20 cellular contexts compared by ENCODE assay signal in genomic region chr21:35036521-35037383, GRCh38. TPM values are rescaled to one million over a fixed set of nuclear protein-coding genes. Genes with fewer than 3 reads are reported as not detected.
DNase-seq lines count a peak whose midpoint lies in the region; ATAC-seq and TF ChIP-seq lines count a peak whose summit lies in the region.
"Had no signal": no experiment of that assay in that cellular context is flagged by ENCODE, and none has a peak within 500 bp of the region (broad histone marks: within the 10 kb centered on the region; RNA-seq: fewer than 3 reads in every experiment).

No MANE protein-coding gene starts in this region.

- DNase-seq in activated T-cell treated with anti-CD3 and anti-CD28 coated beads, Interleukin-2, amount 50 U/mL, for 24 hours, result no peak
- DNase-seq in activated T-cell treated with anti-CD3 and anti-CD28 coated beads, Interleukin-2, amount 50 U/mL, for 1 hour, result no peak
- DNase-seq in activated CD4-positive, alpha-beta memory T cell treated with anti-CD3 and anti-CD28 coated beads for 36 hours, result peak; percentile 53
- DNase-seq in immature natural killer cell (peak in 2 of 3 donors; percentile 30 to 50), coronary artery (ENCODE audit: low spot score) (no peak), globus pallidus (ENCODE audit: low spot score) (no peak), DMS53 (lab: John Stamatoyannopoulos, UW) (no peak)
- DNase-seq in stimulated activated naive CD8-positive, alpha-beta T cell treated with anti-CD3 and anti-CD28 coated beads, Interleukin-15, amount 100 ng/mL, for 72 hours, result no peak
- DNase-seq: ACHN, brain microvascular endothelial cell, Caco-2, dorsolateral prefrontal cortex, head of caudate nucleus, Kasumi-1, NCI-H1105 treated with DMSO at 0.1 percent for 48 hours, posterior cingulate gyrus, SJCRH30 had no signal

- CTCF ChIA-PET in activated CD4-positive, alpha-beta memory T cell treated with anti-CD3 and anti-CD28 coated beads for 36 hours (lab: Charles Lee), result interaction anchor here (0.8 to 2.1 kb wide), 6 partner anchors 10 to 159 kb away, joined by 3 to 10 read pairs (median 4); no protein-coding TSS in a partner anchor

- H3K9me3 Mint-ChIP-seq in activated T-cell treated with anti-CD3 and anti-CD28 coated beads, Interleukin-2, amount 50 U/mL, for 24 hours, result peaks cover 3% of the 10 kb centered on the region
- H3K9me3 Mint-ChIP-seq in activated CD4-positive, alpha-beta memory T cell treated with anti-CD3 and anti-CD28 coated beads for 36 hours, result no peaks in the 10 kb centered on the region
- H3K9me3 Mint-ChIP-seq in immature natural killer cell, result peaks cover 0 to 1% (median 0%) of the 10 kb centered on the region in 6 donors
- H3K9me3 Mint-ChIP-seq in stimulated activated naive CD8-positive, alpha-beta T cell treated with anti-CD3 and anti-CD28 coated beads, Interleukin-15, amount 100 ng/mL, for 72 hours, result peaks cover 0 to 4% of the 10 kb centered on the region in 2 donors

- intact Hi-C loops in activated CD4-positive, alpha-beta memory T cell treated with anti-CD3 and anti-CD28 coated beads for 36 hours (cut with micrococcal nuclease), result loop anchor here (1.0 kb wide), 2 partner anchors 9 kb away; no protein-coding TSS in a partner anchor

- no peaks in the 10 kb centered on the region for H3K27me3 Mint-ChIP-seq in activated T-cell treated with anti-CD3 and anti-CD28 coated beads, Interleukin-2, amount 50 U/mL, for 24 hours
- no peaks in the 10 kb centered on the region for H3K27me3 Mint-ChIP-seq in activated CD4-positive, alpha-beta memory T cell treated with anti-CD3 and anti-CD28 coated beads for 36 hours
- H3K27me3 Mint-ChIP-seq in immature natural killer cell (ENCODE audit: low read depth in 3 of 3), result peaks cover 0 to 9% (median 1%) of the 10 kb centered on the region in 3 donors
- no peaks in the 10 kb centered on the region for H3K27me3 Mint-ChIP-seq in stimulated activated naive CD8-positive, alpha-beta T cell treated with anti-CD3 and anti-CD28 coated beads, Interleukin-15, amount 100 ng/mL, for 72 hours

- peak overlapping the region; percentile 88 for H3K27ac Mint-ChIP-seq in activated T-cell treated with anti-CD3 and anti-CD28 coated beads, Interleukin-2, amount 50 U/mL, for 24 hours
- H3K27ac Mint-ChIP-seq in activated CD4-positive, alpha-beta memory T cell treated with anti-CD3 and anti-CD28 coated beads for 36 hours, result peak overlapping the region; percentile 91
- H3K27ac Mint-ChIP-seq in immature natural killer cell, result peak overlapping the region; percentile 89 to 100 (median 96)
- H3K27ac Mint-ChIP-seq in stimulated activated naive CD8-positive, alpha-beta T cell treated with anti-CD3 and anti-CD28 coated beads, Interleukin-15, amount 100 ng/mL, for 72 hours, result peak overlapping the region; percentile 27 to 40

- peaks cover 57% of the 10 kb centered on the region for H3K36me3 Mint-ChIP-seq in activated T-cell treated with anti-CD3 and anti-CD28 coated beads, Interleukin-2, amount 50 U/mL, for 24 hours (ENCODE audit: low read depth)
- peaks cover 5% of the 10 kb centered on the region for H3K36me3 Mint-ChIP-seq in activated CD4-positive, alpha-beta memory T cell treated with anti-CD3 and anti-CD28 coated beads for 36 hours
- H3K36me3 Mint-ChIP-seq in immature natural killer cell, result peaks cover 15 to 32% (median 25%) of the 10 kb centered on the region in 3 donors

- peak overlapping the region; percentile 72 for H3K4me3 Mint-ChIP-seq in activated T-cell treated with anti-CD3 and anti-CD28 coated beads, Interleukin-2, amount 50 U/mL, for 24 hours
- peak overlapping the region; percentile 62 for H3K4me3 Mint-ChIP-seq in activated CD4-positive, alpha-beta memory T cell treated with anti-CD3 and anti-CD28 coated beads for 36 hours
- H3K4me3 Mint-ChIP-seq in immature natural killer cell, result peak overlapping the region; percentile 50 to 89 (median 74)
- peak overlapping the region; percentile 60 to 75 for H3K4me3 Mint-ChIP-seq in stimulated activated naive CD8-positive, alpha-beta T cell treated with anti-CD3 and anti-CD28 coated beads, Interleukin-15, amount 100 ng/mL, for 72 hours

- ATAC-seq in stimulated activated naive CD8-positive, alpha-beta T cell treated with anti-CD3 and anti-CD28 coated beads, Interleukin-15, amount 100 ng/mL, for 72 hours, result peak; percentile 42
- ATAC-seq: HCT116 had no signal

- no peak overlapping the region for H3K27ac ChIP-seq in coronary artery
- H3K27ac ChIP-seq: brain microvascular endothelial cell, dorsolateral prefrontal cortex, SJCRH30 had no signal

- no peak overlapping the region for H3K4me3 ChIP-seq in coronary artery
- H3K4me3 ChIP-seq: dorsolateral prefrontal cortex, lung, SJCRH30, smooth muscle cell had no signal

- POLR2A ChIA-PET in activated CD4-positive, alpha-beta memory T cell treated with anti-CD3 and anti-CD28 coated beads for 36 hours (lab: Charles Lee), result interaction anchor here (1.1 to 7.2 kb wide), 7 partner anchors 8 to 147 kb away, joined by 3 to 49 read pairs (median 6); no protein-coding TSS in a partner anchor

- no peak for TF ChIP-seq CTCF in coronary artery (IDR thresholded peaks at IDR 0.05)

- H3K4me1 Mint-ChIP-seq in activated T-cell treated with anti-CD3 and anti-CD28 coated beads, Interleukin-2, amount 50 U/mL, for 24 hours (ENCODE audit: low read depth), result peaks cover 96% of the 10 kb centered on the region
- peaks cover 95% of the 10 kb centered on the region for H3K4me1 Mint-ChIP-seq in activated CD4-positive, alpha-beta memory T cell treated with anti-CD3 and anti-CD28 coated beads for 36 hours (ENCODE audit: low read depth)
- H3K4me1 Mint-ChIP-seq in immature natural killer cell, result peaks cover 96 to 100% of the 10 kb centered on the region in 2 donors
- H3K4me1 Mint-ChIP-seq in stimulated activated naive CD8-positive, alpha-beta T cell treated with anti-CD3 and anti-CD28 coated beads, Interleukin-15, amount 100 ng/mL, for 72 hours, result peaks cover 88% of the 10 kb centered on the region

RNA-seq across cellular contexts. Expression of gene RUNX1, which starts 12.3 kb away (rescaled TPM):
- total RNA-seq in activated CD4-positive, alpha-beta memory T cell treated with anti-CD3 and anti-CD28 coated beads for 36 hours, result 10 to 100 TPM; 50.6 to 55.8 TPM
- 10 to 100 TPM in 2 of 3 donors, 1 to 10 TPM in 1; 6.2 to 25.2 (median 10.6) TPM for polyA plus RNA-seq in immature natural killer cell

Comparison
In these comparisons a context has a peak if more than half of its experiments do, and no peak if none do; other contexts are left out.
1. DNase-seq: peak in activated CD4-positive, alpha-beta memory T cell treated with anti-CD3 and anti-CD28 coated beads for 36 hours (single experiment) and immature natural killer cell (2 of 3); none in activated T-cell treated with anti-CD3 and anti-CD28 coated beads, Interleukin-2, amount 50 U/mL, for 24 hours (single experiment), activated T-cell treated with anti-CD3 and anti-CD28 coated beads, Interleukin-2, amount 50 U/mL, for 1 hour (single experiment), stimulated activated naive CD8-positive, alpha-beta T cell treated with anti-CD3 and anti-CD28 coated beads, Interleukin-15, amount 100 ng/mL, for 72 hours (0 of 2), coronary artery (single experiment), globus pallidus (single experiment) and DMS53 (single experiment).
2. H3K27ac Mint-ChIP-seq: peak in every context shown above with its lines; median percentile 96 in immature natural killer cell; 91 in activated CD4-positive, alpha-beta memory T cell treated with anti-CD3 and anti-CD28 coated beads for 36 hours; 88 in activated T-cell treated with anti-CD3 and anti-CD28 coated beads, Interleukin-2, amount 50 U/mL, for 24 hours; 34 in stimulated activated naive CD8-positive, alpha-beta T cell treated with anti-CD3 and anti-CD28 coated beads, Interleukin-15, amount 100 ng/mL, for 72 hours.
3. Peak in every context shown above with its lines, with median percentiles within 50 percentile points of each other: H3K4me3 Mint-ChIP-seq.